Comparison of ENCODE assay signal across 20 cellular contexts in genomic region chr11:77510095-77510494, GRCh38. TPM values are rescaled to one million over a fixed set of nuclear protein-coding genes. Genes with fewer than 3 reads are reported as not detected.
A peak's percentile ranks its signal among the peaks of the same experiment; 100 is the strongest.
DNase-seq lines count a peak whose midpoint lies in the region; ATAC-seq and TF ChIP-seq lines count a peak whose summit lies in the region.
"Had no signal": no experiment of that assay in that cellular context is flagged by ENCODE, and none has a peak within 500 bp of the region (broad histone marks: within the 10 kb centered on the region; RNA-seq: fewer than 3 reads in every experiment).

No MANE protein-coding gene starts in this region.

- POLR2A ChIA-PET in RWPE1 (lab: Yijun Ruan, JAX; ENCODE audit: low non-redundant PET): no interaction called here

- TF ChIP-seq CTCF in RWPE1 (conservative IDR thresholded peaks at IDR 0.05; ENCODE audit: low read depth) (no peak), foreskin keratinocyte (conservative IDR thresholded peaks at IDR 0.05) (no peak), natural killer cell (IDR thresholded peaks at IDR 0.05) (no peak)

- DNase-seq in DMS53 treated with DMSO at 0.1 percent for 48 hours (lab: John Stamatoyannopoulos, UW; ENCODE audit: unreplicated experiment) (peak; percentile 96), NCI-H1105 treated with DMSO at 0.1 percent for 48 hours (lab: John Stamatoyannopoulos, UW) (peak; percentile 46), RWPE1 (ENCODE audit: low spot score) (peak; percentile 48), foreskin keratinocyte (peak; percentile 66 to 74), NCI-H2196 treated with DMSO at 0.1 percent for 48 hours (lab: John Stamatoyannopoulos, UW; ENCODE audit: unreplicated experiment) (no peak), natural killer cell (no peak)
- DNase-seq: CD4-positive, CD25-positive, alpha-beta regulatory T cell; KG1; NCI-H1092 treated with DMSO at 0.1 percent for 48 hours; NCI-H2081; NCI-H2171 treated with DMSO at 0.1 percent for 48 hours; NCI-H446; NCI-H82; OCI-M1; SHP77 treated with DMSO at 0.1 percent for 48 hours; SW 1271; T-helper 17 cell had no signal

- peaks cover 13% of the 10 kb centered on the region for H3K4me1 ChIP-seq in foreskin keratinocyte

- H3K27me3 ChIP-seq in foreskin keratinocyte: no peaks in the 10 kb centered on the region

- ATAC-seq in foreskin keratinocyte (no peak), GM18498 (IDR thresholded peaks at IDR 0.05; ENCODE audit: unreplicated experiment) (no peak), natural killer cell (no peak)
- ATAC-seq: HCT116, T-helper 17 cell had no signal

- intact Hi-C loops in natural killer cell (cut with micrococcal nuclease): no loop called here

- H3K4me1 Mint-ChIP-seq in natural killer cell: no peaks in the 10 kb centered on the region
- H3K4me1 Mint-ChIP-seq: CD4-positive, CD25-positive, alpha-beta regulatory T cell; T-helper 17 cell had no signal

- H3K4me3 Mint-ChIP-seq in natural killer cell: no peak overlapping the region
- H3K4me3 Mint-ChIP-seq: CD4-positive, CD25-positive, alpha-beta regulatory T cell; T-helper 17 cell had no signal

- no peaks in the 10 kb centered on the region for H3K9me3 Mint-ChIP-seq in natural killer cell
- H3K9me3 Mint-ChIP-seq: CD4-positive, CD25-positive, alpha-beta regulatory T cell had no signal

- no peak overlapping the region for H3K27ac Mint-ChIP-seq in natural killer cell
- H3K27ac Mint-ChIP-seq: CD4-positive, CD25-positive, alpha-beta regulatory T cell; T-helper 17 cell had no signal

- CTCF ChIA-PET in RWPE1 (lab: Yijun Ruan, JAX): interaction anchor here (0.6 to 1.1 kb wide), 2 partner anchors 38 to 96 kb away, joined by 3 to 4 read pairs; no protein-coding TSS in a partner anchor

- no peaks in the 10 kb centered on the region for H3K36me3 Mint-ChIP-seq in natural killer cell

- H3K27me3 Mint-ChIP-seq in natural killer cell (ENCODE audit: low read depth in 2 of 2): peaks cover 13 to 53% of the 10 kb centered on the region in 2 donors

- H3K27ac ChIP-seq in RWPE1: no peak overlapping the region
- H3K27ac ChIP-seq in foreskin keratinocyte: no peak overlapping the region
- H3K27ac ChIP-seq: SK-N-MC had no signal

RNA-seq across cellular contexts. Expression of gene PAK1, which starts 36.2 kb away (rescaled TPM):
- 60.7 and 61.9 TPM in 2 replicates for total RNA-seq in foreskin keratinocyte
- polyA plus RNA-seq in foreskin keratinocyte: 30.1 and 34.7 TPM in 2 replicates
- total RNA-seq in natural killer cell: 10 to 100 TPM; 18.8 to 27.3 (median 20.4) TPM

Comparison
In these comparisons a context has a peak if more than half of its experiments do, and no peak if none do; other contexts are left out.
1. DNase-seq: peak in DMS53 treated with DMSO at 0.1 percent for 48 hours (single experiment), NCI-H1105 treated with DMSO at 0.1 percent for 48 hours (single experiment), RWPE1 (single experiment) and foreskin keratinocyte (2 of 2); none in NCI-H2196 treated with DMSO at 0.1 percent for 48 hours (single experiment) and natural killer cell (single experiment).